9 cellular contexts compared by ENCODE assay signal in genomic region chr5:6583049-6583880, GRCh38. TPM values are rescaled to one million over a fixed set of nuclear protein-coding genes. Genes with fewer than 3 reads are reported as not detected.
DNase-seq lines count a peak whose midpoint lies in the region; ATAC-seq and TF ChIP-seq lines count a peak whose summit lies in the region.
"Had no signal": no experiment of that assay in that cellular context is flagged by ENCODE, and none has a peak within 500 bp of the region (broad histone marks: within the 10 kb centered on the region; RNA-seq: fewer than 3 reads in every experiment).

No MANE protein-coding gene starts in this region.

- H3K4ac ChIP-seq in trophoblast cell (ENCODE audit: low read depth, low read length): no peak overlapping the region

- H3K79me2 ChIP-seq in trophoblast cell (ENCODE audit: control insufficient read depth, insufficient read depth, low read length, poor library complexity): no peaks in the 10 kb centered on the region

- H3K36me3 ChIP-seq in BJ (ENCODE audit: control insufficient read depth, insufficient read depth, low read length) (no peaks in the 10 kb centered on the region), trophoblast cell (ENCODE audit: control insufficient read depth in 1 of 2, insufficient read depth in 2 of 2, low read length in 2 of 2) (no peaks in the 10 kb centered on the region)

- CTCF ChIA-PET in BJ (lab: Yijun Ruan, JAX): interaction anchor here (0.6 to 1.6 kb wide), 5 partner anchors 8 to 1086 kb away, joined by 3 to 11 read pairs (median 3); no protein-coding TSS in a partner anchor

- no peak for TF ChIP-seq CTCF in BJ (IDR thresholded peaks at IDR 0.05; ENCODE audit: insufficient read depth, low read depth, low read length)
- peak; percentile 36 for TF ChIP-seq CTCF in glutamatergic neuron (IDR thresholded peaks at IDR 0.05; ENCODE audit: partially characterized antibody, unreplicated experiment)

- H4K12ac ChIP-seq in trophoblast cell (ENCODE audit: low read depth, low read length): no peak overlapping the region

- H3K27me3 Mint-ChIP-seq in glutamatergic neuron (ENCODE audit: unreplicated experiment): peaks cover 14% of the 10 kb centered on the region

- no peak overlapping the region for H2BK12ac ChIP-seq in trophoblast cell (ENCODE audit: low read length)

- H3K27ac ChIP-seq in trophoblast cell (ENCODE audit: low read depth, low read length): no peak overlapping the region
- H3K27ac ChIP-seq: epithelial cell of prostate had no signal

- H3K14ac ChIP-seq in trophoblast cell (ENCODE audit: low read length): no peak overlapping the region

- peak overlapping the region; percentile 60 for H3K4me2 ChIP-seq in trophoblast cell (ENCODE audit: low read length)

- H3K27ac Mint-ChIP-seq in glutamatergic neuron (ENCODE audit: unreplicated experiment): no peak overlapping the region

- peaks cover 0 to 4% of the 10 kb centered on the region in 2 experiments for H3K4me1 ChIP-seq in trophoblast cell (ENCODE audit: control insufficient read depth in 1 of 2, insufficient read depth in 2 of 2, low read length in 2 of 2)

- H2AK5ac ChIP-seq in trophoblast cell (ENCODE audit: low read length): no peak overlapping the region

- WGBS in trophoblast cell (ENCODE audit: extremely low coverage, insufficient coverage, insufficient read length): no CpG with 5 or more reads among the region's 85 CpGs

- peaks cover 5% of the 10 kb centered on the region for H3K36me3 Mint-ChIP-seq in glutamatergic neuron (ENCODE audit: unreplicated experiment)

- no peak overlapping the region for H2BK5ac ChIP-seq in trophoblast cell (ENCODE audit: low read depth, low read length, poor library complexity)

- ATAC-seq in GM19328 (IDR thresholded peaks at IDR 0.05; ENCODE audit: unreplicated experiment): peak; percentile 54

- H3K9ac ChIP-seq in trophoblast cell (ENCODE audit: low read length): no peak overlapping the region

- no peak overlapping the region for H3K18ac ChIP-seq in trophoblast cell (ENCODE audit: low read length)

- peaks cover 4% of the 10 kb centered on the region for H3K9me3 ChIP-seq in trophoblast cell (ENCODE audit: insufficient read depth, low read depth, low read length)

- H3K23ac ChIP-seq in trophoblast cell (ENCODE audit: low read length): no peak overlapping the region

- H3K79me1 ChIP-seq in trophoblast cell (ENCODE audit: low read length): no peaks in the 10 kb centered on the region

- H3K27me3 ChIP-seq in BJ (ENCODE audit: control insufficient read depth, insufficient read depth, low read length) (peaks cover 20% of the 10 kb centered on the region), trophoblast cell (ENCODE audit: insufficient read depth, low read length) (peaks cover 14% of the 10 kb centered on the region)

- no peak overlapping the region for H2BK120ac ChIP-seq in trophoblast cell (ENCODE audit: insufficient read depth, low read length, poor library complexity)

- H3K4me3 ChIP-seq in BJ (ENCODE audit: low read depth, low read length) (peak overlapping the region; percentile 33), trophoblast cell (ENCODE audit: low read depth, low read length) (peak overlapping the region; percentile 25)

- H2AFZ ChIP-seq in trophoblast cell (ENCODE audit: insufficient read depth, low read length, poor library complexity): peak overlapping the region; percentile 59

- POLR2A ChIA-PET in BJ (lab: Charles Lee): no interaction called here

- H3K4me1 Mint-ChIP-seq in glutamatergic neuron (ENCODE audit: low read depth, unreplicated experiment): peaks cover 8% of the 10 kb centered on the region

- no peaks in the 10 kb centered on the region for H3K9me3 Mint-ChIP-seq in glutamatergic neuron (ENCODE audit: unreplicated experiment)

- no peak overlapping the region for H4K91ac ChIP-seq in trophoblast cell (ENCODE audit: low read depth, low read length)

- no peak overlapping the region for H4K8ac ChIP-seq in trophoblast cell (ENCODE audit: low read depth, low read length)

- no peak for DNase-seq in BJ (ENCODE audit: low read depth)
- DNase-seq in activated CD4-positive, alpha-beta T cell treated with anti-CD3 and anti-CD28 coated beads, Interleukin-2, amount 50 U/mL, for 1 hour: peak; percentile 5
- DNase-seq in glutamatergic neuron: peak; percentile 70
- DNase-seq in trophoblast cell: no peak
- DNase-seq in SIG-M5 treated with dmso at 0.1 percent for 504 hours (lab: John Stamatoyannopoulos, UW; ENCODE audit: unreplicated experiment): no peak
- DNase-seq in COR-L47 (lab: John Stamatoyannopoulos, UW): no peak
- DNase-seq in NCI-H1694 treated with DMSO at 0.1 percent for 48 hours (lab: John Stamatoyannopoulos, UW): no peak

- H3K4me3 Mint-ChIP-seq in glutamatergic neuron (ENCODE audit: unreplicated experiment): peak overlapping the region; percentile 49

RNA-seq across cellular contexts. Expression of gene NSUN2, which starts 49.6 kb away (rescaled TPM):
- 31.2 and 35.3 TPM in 2 replicates for polyA plus RNA-seq in BJ (2011; rRNA removed)
- polyA minus RNA-seq in BJ (2011; rRNA and poly(A)+ RNA removed): 21.2 and 22.7 TPM in 2 replicates
- total RNA-seq in glutamatergic neuron (ENCODE audit: unreplicated experiment): 60.3 TPM
- polyA plus RNA-seq in trophoblast cell (2013): 34.2 and 36.1 TPM in 2 replicates

RNA-seq across cellular contexts. Expression of gene SRD5A1, which starts 50.0 kb away (rescaled TPM):
- polyA plus RNA-seq in BJ (2011; rRNA removed): 18.7 and 20.9 TPM in 2 replicates
- 6.2 and 7.6 TPM in 2 replicates for polyA minus RNA-seq in BJ (2011; rRNA and poly(A)+ RNA removed)
- total RNA-seq in glutamatergic neuron (ENCODE audit: unreplicated experiment): 47.2 TPM
- polyA plus RNA-seq in trophoblast cell (2013): 8.9 and 9.3 TPM in 2 replicates

Comparison
In these comparisons a context has a peak if more than half of its experiments do, and no peak if none do; other contexts are left out.
1. DNase-seq: peak in activated CD4-positive, alpha-beta T cell treated with anti-CD3 and anti-CD28 coated beads, Interleukin-2, amount 50 U/mL, for 1 hour (single experiment) and glutamatergic neuron (single experiment); none in BJ (single experiment), trophoblast cell (0 of 2), SIG-M5 treated with dmso at 0.1 percent for 504 hours (single experiment), COR-L47 (single experiment) and NCI-H1694 treated with DMSO at 0.1 percent for 48 hours (single experiment).